In the genomic region with DNA sequence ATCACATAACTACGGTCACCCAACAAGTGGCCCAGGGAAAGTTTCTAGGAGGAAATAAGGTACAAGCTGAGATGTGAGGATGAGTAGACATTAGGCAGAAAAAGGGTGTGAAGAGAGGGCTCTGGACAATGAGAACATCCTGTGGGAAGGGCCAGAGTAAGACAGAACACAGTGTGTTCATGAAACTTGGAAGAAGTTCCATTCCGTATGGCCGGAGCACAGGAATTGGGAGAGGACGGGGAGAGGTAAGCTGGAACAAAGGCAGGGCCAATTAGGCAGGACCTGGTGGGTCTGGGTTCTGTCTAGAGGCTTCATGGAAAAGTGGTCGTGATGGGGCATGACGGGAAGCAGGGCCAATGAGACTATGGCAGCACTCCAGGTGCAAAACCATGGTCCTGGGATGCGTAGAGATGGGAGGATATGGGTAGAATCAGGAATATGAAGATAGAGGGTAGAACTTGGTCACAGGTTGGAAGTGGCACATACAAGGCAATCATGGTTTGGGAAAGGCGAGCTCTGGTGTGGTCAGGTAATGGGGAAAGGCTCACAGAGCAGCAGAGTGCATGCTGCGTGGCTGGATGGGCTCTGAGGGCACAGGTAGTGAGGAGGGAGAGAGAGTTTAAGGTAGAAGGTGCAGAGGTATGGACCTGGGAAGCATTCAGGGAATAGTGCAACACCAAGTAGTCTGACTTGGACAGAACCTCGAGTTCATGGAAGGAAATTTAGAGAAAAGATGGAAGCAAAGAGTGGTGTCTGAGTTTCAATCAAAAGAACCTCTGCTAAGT, we compare ENCODE assay signal across 18 cellular contexts.
DNase-seq lines count a peak whose midpoint lies in the region; ATAC-seq and TF ChIP-seq lines count a peak whose summit lies in the region.
"Had no signal": no experiment of that assay in that cellular context is flagged by ENCODE, and none has a peak within 500 bp of the region (broad histone marks: within the 10 kb centered on the region; RNA-seq: fewer than 3 reads in every experiment).

No MANE protein-coding gene starts in this region.

- no peak overlapping the region for H2BK15ac ChIP-seq in neuronal stem cell (ENCODE audit: low read length)

- H4K8ac ChIP-seq in neuronal stem cell (ENCODE audit: low read depth, low read length): no peak overlapping the region

- H2AFZ ChIP-seq in neuronal stem cell (ENCODE audit: low read length): no peak overlapping the region

- WGBS in endodermal cell (ENCODE audit: insufficient coverage in 1 of 2, insufficient read length in 1 of 2), 2 experiments: 91 to 94% methylated on average over 8 to 10 of the region's 10 CpGs
- WGBS in neuronal stem cell (ENCODE audit: extremely low coverage in 2 of 2, insufficient read length in 2 of 2, insufficient replicate concordance in 1 of 2), 2 donors: no CpG with 5 or more reads among the region's 10 CpGs

- H3K4me3 ChIP-seq in endodermal cell (ENCODE audit: low read length) (no peak overlapping the region), neuronal stem cell (ENCODE audit: low read length in 2 of 2) (peak overlapping the region in 1 of 2 donors; percentile 27)
- H3K4me3 ChIP-seq: A549; BLaER1 treated with 17β-estradiol and CSF1 and Interleukin-3, amounts not matched to agents 10 nM and 100 nM; HAP-1 had no signal

- H3K79me1 ChIP-seq in neuronal stem cell (ENCODE audit: low read depth, low read length): no peaks in the 10 kb centered on the region

- H3K9me3 ChIP-seq in endodermal cell (ENCODE audit: control insufficient read depth, low read length): no peaks in the 10 kb centered on the region
- H3K9me3 ChIP-seq in neuronal stem cell (replicated peaks in 1 of 2; ENCODE audit: control insufficient read depth in 2 of 2, insufficient read depth in 1 of 2, low read depth in 1 of 2, low read length in 2 of 2): no peaks in the 10 kb centered on the region
- H3K9me3 ChIP-seq: A549; BLaER1 treated with 17β-estradiol and CSF1 and Interleukin-3, amounts not matched to agents 10 nM and 100 nM; HAP-1 had no signal

- peak overlapping the region; percentile 3 for H3K18ac ChIP-seq in neuronal stem cell (ENCODE audit: low read length)

- DNase-seq in activated CD8-positive, alpha-beta T cell treated with anti-CD3 and anti-CD28 coated beads, Interleukin-2, amount 10 ng/mL, durations not matched to agents 7 days and 5 days: peak; percentile 2
- no peak for DNase-seq in activated CD8-positive, alpha-beta T cell treated with anti-CD3 and anti-CD28 coated beads for 36 hours
- DNase-seq in endodermal cell: peak; percentile 29
- DNase-seq in neuronal stem cell (ENCODE audit: low spot score): no peak
- no peak for DNase-seq in activated CD4-positive, alpha-beta T cell treated with anti-CD3 and anti-CD28 coated beads, Interleukin-2, amount 10 ng/mL, durations not matched to agents 7 days and 5 days
- DNase-seq in central memory CD4-positive, alpha-beta T cell: no peak
- DNase-seq: CD8-positive, alpha-beta T cell; COR-L47; DMS 273 treated with DMSO at 0.1 percent for 48 hours; DMS53; DND-41; EL had no signal

- H4K91ac ChIP-seq in neuronal stem cell (ENCODE audit: low read depth, low read length, poor library complexity): no peak overlapping the region

- no peaks in the 10 kb centered on the region for H3K36me3 Mint-ChIP-seq in activated CD8-positive, alpha-beta T cell treated with anti-CD3 and anti-CD28 coated beads, Interleukin-2, amount 10 ng/mL, durations not matched to agents 7 days and 5 days (ENCODE audit: low read depth)
- H3K36me3 Mint-ChIP-seq in activated CD8-positive, alpha-beta T cell treated with anti-CD3 and anti-CD28 coated beads for 36 hours (ENCODE audit: low read depth): no peaks in the 10 kb centered on the region
- no peaks in the 10 kb centered on the region for H3K36me3 Mint-ChIP-seq in endodermal cell (ENCODE audit: low read depth)
- H3K36me3 Mint-ChIP-seq in activated CD4-positive, alpha-beta T cell treated with anti-CD3 and anti-CD28 coated beads, Interleukin-2, amount 10 ng/mL, durations not matched to agents 7 days and 5 days (ENCODE audit: low read depth): no peaks in the 10 kb centered on the region
- H3K36me3 Mint-ChIP-seq: CD8-positive, alpha-beta T cell had no signal

- H3K27ac ChIP-seq in endodermal cell (ENCODE audit: low read depth, low read length): no peak overlapping the region
- H3K27ac ChIP-seq in neuronal stem cell (replicated peaks; ENCODE audit: low read length): no peak overlapping the region
- H3K27ac ChIP-seq: 22Rv1; A549; BLaER1 treated with 17β-estradiol and CSF1 and Interleukin-3, amounts not matched to agents 10 nM and 100 nM; HL-60 had no signal

- H3K27me3 ChIP-seq in endodermal cell (ENCODE audit: control insufficient read depth, insufficient read depth, low read length, poor library complexity, severe bottlenecking): no peaks in the 10 kb centered on the region
- no peaks in the 10 kb centered on the region for H3K27me3 ChIP-seq in neuronal stem cell (ENCODE audit: control insufficient read depth in 3 of 3, insufficient read depth in 3 of 3, low read depth in 1 of 3, low read length in 3 of 3)

- H2BK5ac ChIP-seq in neuronal stem cell (ENCODE audit: low read length): no peak overlapping the region

- CTCF ChIA-PET in activated CD8-positive, alpha-beta T cell treated with anti-CD3 and anti-CD28 coated beads, Interleukin-2, amount 10 ng/mL, durations not matched to agents 7 days and 5 days (lab: Charles Lee): no interaction called here
- CTCF ChIA-PET in activated CD8-positive, alpha-beta T cell treated with anti-CD3 and anti-CD28 coated beads for 36 hours (lab: Charles Lee): no interaction called here
- CTCF ChIA-PET in activated CD4-positive, alpha-beta T cell treated with anti-CD3 and anti-CD28 coated beads, Interleukin-2, amount 10 ng/mL, durations not matched to agents 7 days and 5 days (lab: Charles Lee): no interaction called here

- no peak overlapping the region for H3K9ac ChIP-seq in endodermal cell (ENCODE audit: extremely low read depth, low read length, poor library complexity, severe bottlenecking)
- H3K9ac ChIP-seq in neuronal stem cell (ENCODE audit: low read depth, low read length, poor library complexity): no peak overlapping the region
- H3K9ac ChIP-seq: BLaER1 treated with 17β-estradiol and CSF1 and Interleukin-3, amounts not matched to agents 10 nM and 100 nM had no signal

- intact Hi-C loops in activated CD8-positive, alpha-beta T cell treated with anti-CD3 and anti-CD28 coated beads for 36 hours (cut with micrococcal nuclease): no loop called here

- POLR2A ChIA-PET in activated CD8-positive, alpha-beta T cell treated with anti-CD3 and anti-CD28 coated beads, Interleukin-2, amount 10 ng/mL, durations not matched to agents 7 days and 5 days (lab: Charles Lee): interaction anchor here (0.6 kb wide), 1 partner anchor 283 kb away, joined by 3 read pairs; no protein-coding TSS in a partner anchor
- POLR2A ChIA-PET in activated CD8-positive, alpha-beta T cell treated with anti-CD3 and anti-CD28 coated beads for 36 hours (lab: Charles Lee): interaction anchor here (0.6 kb wide), 1 partner anchor 321 kb away, joined by 3 read pairs; no protein-coding TSS in a partner anchor
- POLR2A ChIA-PET in activated CD4-positive, alpha-beta T cell treated with anti-CD3 and anti-CD28 coated beads, Interleukin-2, amount 10 ng/mL, durations not matched to agents 7 days and 5 days (lab: Charles Lee): no interaction called here

- no peak for TF ChIP-seq CTCF in activated CD8-positive, alpha-beta T cell treated with anti-CD3 and anti-CD28 coated beads for 36 hours (IDR thresholded peaks at IDR 0.05)
- no peak for TF ChIP-seq CTCF in endodermal cell (conservative IDR thresholded peaks at IDR 0.05)

- H3K36me3 ChIP-seq in endodermal cell (ENCODE audit: control insufficient read depth, insufficient read depth, low read length) (no peaks in the 10 kb centered on the region), neuronal stem cell (replicated peaks in 1 of 2; ENCODE audit: control insufficient read depth in 2 of 2, insufficient read depth in 2 of 2, low read length in 2 of 2) (peaks cover 0 to 60% of the 10 kb centered on the region in 2 donors)
- H3K36me3 ChIP-seq: BLaER1 treated with 17β-estradiol and CSF1 and Interleukin-3, amounts not matched to agents 10 nM and 100 nM; HAP-1 had no signal

- no peak overlapping the region for H3K4me3 Mint-ChIP-seq in activated CD8-positive, alpha-beta T cell treated with anti-CD3 and anti-CD28 coated beads, Interleukin-2, amount 10 ng/mL, durations not matched to agents 7 days and 5 days
- no peak overlapping the region for H3K4me3 Mint-ChIP-seq in activated CD8-positive, alpha-beta T cell treated with anti-CD3 and anti-CD28 coated beads for 36 hours
- H3K4me3 Mint-ChIP-seq in endodermal cell: no peak overlapping the region
- H3K4me3 Mint-ChIP-seq in activated CD4-positive, alpha-beta T cell treated with anti-CD3 and anti-CD28 coated beads, Interleukin-2, amount 10 ng/mL, durations not matched to agents 7 days and 5 days: no peak overlapping the region
- H3K4me3 Mint-ChIP-seq: CD8-positive, alpha-beta T cell had no signal

- no peak overlapping the region for H2BK12ac ChIP-seq in neuronal stem cell (ENCODE audit: low read length)

- no peak overlapping the region for H2AK5ac ChIP-seq in neuronal stem cell (ENCODE audit: low read depth, low read length)

- ATAC-seq in activated CD8-positive, alpha-beta T cell treated with anti-CD3 and anti-CD28 coated beads, Interleukin-2, amount 10 ng/mL, durations not matched to agents 7 days and 5 days: no peak
- no peak for ATAC-seq in activated CD8-positive, alpha-beta T cell treated with anti-CD3 and anti-CD28 coated beads for 36 hours
- no peak for ATAC-seq in HG03097 (IDR thresholded peaks at IDR 0.05; ENCODE audit: low FRiP score, unreplicated experiment)
- ATAC-seq: A549; CD8-positive, alpha-beta T cell had no signal

- H3K4me2 ChIP-seq in neuronal stem cell (ENCODE audit: insufficient read depth, low read length, poor library complexity, severe bottlenecking): no peak overlapping the region
- H3K4me2 ChIP-seq: A549; BLaER1 treated with 17β-estradiol and CSF1 and Interleukin-3, amounts not matched to agents 10 nM and 100 nM had no signal

- H3K4me1 ChIP-seq in endodermal cell (ENCODE audit: control insufficient read depth, insufficient read depth, low read length): peaks cover 8% of the 10 kb centered on the region
- H3K4me1 ChIP-seq in neuronal stem cell (ENCODE audit: control insufficient read depth in 2 of 2, insufficient read depth in 1 of 2, low read depth in 1 of 2, low read length in 2 of 2): peaks cover 20 to 30% of the 10 kb centered on the region in 2 donors
- H3K4me1 ChIP-seq: A549 had no signal

- peaks cover 18% of the 10 kb centered on the region for H3K27me3 Mint-ChIP-seq in activated CD8-positive, alpha-beta T cell treated with anti-CD3 and anti-CD28 coated beads, Interleukin-2, amount 10 ng/mL, durations not matched to agents 7 days and 5 days (ENCODE audit: low read depth)
- H3K27me3 Mint-ChIP-seq in activated CD8-positive, alpha-beta T cell treated with anti-CD3 and anti-CD28 coated beads for 36 hours: peaks cover 21% of the 10 kb centered on the region
- H3K27me3 Mint-ChIP-seq in endodermal cell (ENCODE audit: insufficient read depth): peaks cover 3% of the 10 kb centered on the region
- peaks cover 7% of the 10 kb centered on the region for H3K27me3 Mint-ChIP-seq in activated CD4-positive, alpha-beta T cell treated with anti-CD3 and anti-CD28 coated beads, Interleukin-2, amount 10 ng/mL, durations not matched to agents 7 days and 5 days

- no peak overlapping the region for H3K14ac ChIP-seq in neuronal stem cell (ENCODE audit: low read length)

- H3K23ac ChIP-seq in neuronal stem cell (ENCODE audit: low read depth, low read length, poor library complexity): no peak overlapping the region

- no peak overlapping the region for H3K4ac ChIP-seq in neuronal stem cell (ENCODE audit: low read length)

- no peaks in the 10 kb centered on the region for H3K9me3 Mint-ChIP-seq in activated CD8-positive, alpha-beta T cell treated with anti-CD3 and anti-CD28 coated beads, Interleukin-2, amount 10 ng/mL, durations not matched to agents 7 days and 5 days (ENCODE audit: insufficient read depth)
- no peaks in the 10 kb centered on the region for H3K9me3 Mint-ChIP-seq in activated CD8-positive, alpha-beta T cell treated with anti-CD3 and anti-CD28 coated beads for 36 hours
- no peaks in the 10 kb centered on the region for H3K9me3 Mint-ChIP-seq in endodermal cell
- H3K9me3 Mint-ChIP-seq in activated CD4-positive, alpha-beta T cell treated with anti-CD3 and anti-CD28 coated beads, Interleukin-2, amount 10 ng/mL, durations not matched to agents 7 days and 5 days: no peaks in the 10 kb centered on the region
- H3K9me3 Mint-ChIP-seq: CD8-positive, alpha-beta T cell had no signal

- H3K4me1 Mint-ChIP-seq in activated CD8-positive, alpha-beta T cell treated with anti-CD3 and anti-CD28 coated beads, Interleukin-2, amount 10 ng/mL, durations not matched to agents 7 days and 5 days (ENCODE audit: low read depth): no peaks in the 10 kb centered on the region
- H3K4me1 Mint-ChIP-seq in activated CD8-positive, alpha-beta T cell treated with anti-CD3 and anti-CD28 coated beads for 36 hours (ENCODE audit: low read depth): no peaks in the 10 kb centered on the region
- H3K4me1 Mint-ChIP-seq in endodermal cell: peaks cover 14% of the 10 kb centered on the region
- no peaks in the 10 kb centered on the region for H3K4me1 Mint-ChIP-seq in activated CD4-positive, alpha-beta T cell treated with anti-CD3 and anti-CD28 coated beads, Interleukin-2, amount 10 ng/mL, durations not matched to agents 7 days and 5 days

- H2BK120ac ChIP-seq in neuronal stem cell (ENCODE audit: low read depth, low read length): no peak overlapping the region

- H3K27ac Mint-ChIP-seq in activated CD8-positive, alpha-beta T cell treated with anti-CD3 and anti-CD28 coated beads, Interleukin-2, amount 10 ng/mL, durations not matched to agents 7 days and 5 days: no peak overlapping the region
- H3K27ac Mint-ChIP-seq in activated CD8-positive, alpha-beta T cell treated with anti-CD3 and anti-CD28 coated beads for 36 hours: no peak overlapping the region
- no peak overlapping the region for H3K27ac Mint-ChIP-seq in endodermal cell
- H3K27ac Mint-ChIP-seq in activated CD4-positive, alpha-beta T cell treated with anti-CD3 and anti-CD28 coated beads, Interleukin-2, amount 10 ng/mL, durations not matched to agents 7 days and 5 days: no peak overlapping the region
- H3K27ac Mint-ChIP-seq: CD8-positive, alpha-beta T cell had no signal

Comparison
In these comparisons a context has a peak if more than half of its experiments do, and no peak if none do; other contexts are left out.
1. DNase-seq: peak in activated CD8-positive, alpha-beta T cell treated with anti-CD3 and anti-CD28 coated beads, Interleukin-2, amount 10 ng/mL, durations not matched to agents 7 days and 5 days (single experiment) and endodermal cell (single experiment); none in activated CD8-positive, alpha-beta T cell treated with anti-CD3 and anti-CD28 coated beads for 36 hours (single experiment), neuronal stem cell (single experiment), activated CD4-positive, alpha-beta T cell treated with anti-CD3 and anti-CD28 coated beads, Interleukin-2, amount 10 ng/mL, durations not matched to agents 7 days and 5 days (single experiment) and central memory CD4-positive, alpha-beta T cell (single experiment).